Comparison of ENCODE assay signal across 14 cellular contexts in genomic region chr1:29649375-29650040, GRCh38.
DNase-seq lines count a peak whose midpoint lies in the region; FAIRE-seq and TF ChIP-seq lines count a peak whose summit lies in the region.
"Had no signal": no experiment of that assay in that cellular context is flagged by ENCODE, and none has a peak within 500 bp of the region (broad histone marks: within the 10 kb centered on the region; RNA-seq: fewer than 3 reads in every experiment).

No MANE protein-coding gene starts in this region.

- POLR2A ChIA-PET in activated CD4-positive, alpha-beta memory T cell treated with anti-CD3 and anti-CD28 coated beads, Interleukin-2, amount 10 ng/mL, durations not matched to agents 7 days and 5 days (lab: Charles Lee), result no interaction called here
- POLR2A ChIA-PET in activated CD4-positive, alpha-beta memory T cell treated with anti-CD3 and anti-CD28 coated beads for 36 hours (lab: Charles Lee), result no interaction called here

- no peaks in the 10 kb centered on the region for H3K9me3 ChIP-seq in mesenchymal stem cell (ENCODE audit: control insufficient read depth, low read length)
- H3K9me3 ChIP-seq: MG63, upper lobe of left lung had no signal

- no peak overlapping the region for H4K91ac ChIP-seq in mesenchymal stem cell (ENCODE audit: low read length)

- no peaks in the 10 kb centered on the region for H3K27me3 ChIP-seq in bronchial epithelial cell (ENCODE audit: control insufficient read depth, insufficient read depth, low read length)
- H3K27me3 ChIP-seq in mesenchymal stem cell (ENCODE audit: control insufficient read depth in 1 of 2, insufficient read depth in 1 of 2, low read length in 2 of 2), result peaks cover 0 to 24% of the 10 kb centered on the region in 2 experiments
- H3K27me3 ChIP-seq: MG63, upper lobe of left lung had no signal

- no peaks in the 10 kb centered on the region for H3K36me3 Mint-ChIP-seq in activated CD4-positive, alpha-beta memory T cell treated with anti-CD3 and anti-CD28 coated beads, Interleukin-2, amount 10 ng/mL, durations not matched to agents 7 days and 5 days (ENCODE audit: low read depth)
- no peaks in the 10 kb centered on the region for H3K36me3 Mint-ChIP-seq in activated CD4-positive, alpha-beta memory T cell treated with anti-CD3 and anti-CD28 coated beads for 36 hours

- no peak overlapping the region for H3K4ac ChIP-seq in mesenchymal stem cell (ENCODE audit: low read depth in 1 of 2, low read length in 2 of 2)

- no peak overlapping the region for H3K23ac ChIP-seq in mesenchymal stem cell (ENCODE audit: low read length in 2 of 2)

- no peak for TF ChIP-seq CTCF in bronchial epithelial cell (IDR thresholded peaks at IDR 0.05; ENCODE audit: insufficient read depth, low read length, severe bottlenecking)

- intact Hi-C loops in activated CD4-positive, alpha-beta memory T cell treated with anti-CD3 and anti-CD28 coated beads for 36 hours (cut with micrococcal nuclease), result no loop called here

- H3K14ac ChIP-seq in mesenchymal stem cell (ENCODE audit: low read length in 2 of 2), result no peak overlapping the region

- H3K4me2 ChIP-seq in mesenchymal stem cell (ENCODE audit: low read length, poor library complexity, severe bottlenecking), result no peak overlapping the region

- peak; percentile 8 for DNase-seq in activated CD4-positive, alpha-beta memory T cell treated with anti-CD3 and anti-CD28 coated beads, Interleukin-2, amount 10 ng/mL, durations not matched to agents 7 days and 5 days
- no peak for DNase-seq in activated CD4-positive, alpha-beta memory T cell treated with anti-CD3 and anti-CD28 coated beads for 36 hours
- peak; percentile 53 for DNase-seq in NCI-H2196 treated with DMSO at 0.1 percent for 48 hours (lab: John Stamatoyannopoulos, UW; ENCODE audit: unreplicated experiment)
- DNase-seq in bronchial epithelial cell (ENCODE audit: low read depth), result peak; percentile 64
- DNase-seq in ureter (ENCODE audit: low spot score), result peak; percentile 26
- no peak for DNase-seq in NCI-H1417 treated with DMSO at 0.1 percent for 48 hours (lab: John Stamatoyannopoulos, UW)
- DNase-seq in activated CD4-positive, CD25-positive, alpha-beta regulatory T cell (lab: John Stamatoyannopoulos, UW), result no peak
- DNase-seq in mesenchymal stem cell, result no peak
- DNase-seq: left colon, MG63, NCI-H510A treated with DMSO at 0.1 percent for 48 hours had no signal

- no peaks in the 10 kb centered on the region for H3K9me3 Mint-ChIP-seq in activated CD4-positive, alpha-beta memory T cell treated with anti-CD3 and anti-CD28 coated beads, Interleukin-2, amount 10 ng/mL, durations not matched to agents 7 days and 5 days
- no peaks in the 10 kb centered on the region for H3K9me3 Mint-ChIP-seq in activated CD4-positive, alpha-beta memory T cell treated with anti-CD3 and anti-CD28 coated beads for 36 hours
- H3K9me3 Mint-ChIP-seq: neural crest cell had no signal

- H3K27me3 Mint-ChIP-seq in activated CD4-positive, alpha-beta memory T cell treated with anti-CD3 and anti-CD28 coated beads, Interleukin-2, amount 10 ng/mL, durations not matched to agents 7 days and 5 days, result peaks cover 10% of the 10 kb centered on the region
- H3K27me3 Mint-ChIP-seq in activated CD4-positive, alpha-beta memory T cell treated with anti-CD3 and anti-CD28 coated beads for 36 hours, result peaks cover 12% of the 10 kb centered on the region

- H2AK5ac ChIP-seq in mesenchymal stem cell (ENCODE audit: low read length, severe bottlenecking), result no peak overlapping the region

- no peak overlapping the region for H3K4me3 Mint-ChIP-seq in activated CD4-positive, alpha-beta memory T cell treated with anti-CD3 and anti-CD28 coated beads, Interleukin-2, amount 10 ng/mL, durations not matched to agents 7 days and 5 days
- no peak overlapping the region for H3K4me3 Mint-ChIP-seq in activated CD4-positive, alpha-beta memory T cell treated with anti-CD3 and anti-CD28 coated beads for 36 hours
- H3K4me3 Mint-ChIP-seq: neural crest cell had no signal

- CTCF ChIA-PET in activated CD4-positive, alpha-beta memory T cell treated with anti-CD3 and anti-CD28 coated beads, Interleukin-2, amount 10 ng/mL, durations not matched to agents 7 days and 5 days (lab: Charles Lee), result no interaction called here
- CTCF ChIA-PET in activated CD4-positive, alpha-beta memory T cell treated with anti-CD3 and anti-CD28 coated beads for 36 hours (lab: Charles Lee), result no interaction called here

- H3K36me3 ChIP-seq in bronchial epithelial cell (ENCODE audit: control insufficient read depth, insufficient read depth, low read length) (no peaks in the 10 kb centered on the region), mesenchymal stem cell (ENCODE audit: control insufficient read depth in 1 of 2, insufficient read depth in 2 of 2, low read depth in 1 of 2, low read length in 2 of 2) (no peaks in the 10 kb centered on the region)
- H3K36me3 ChIP-seq: MG63, upper lobe of left lung had no signal

- no peak overlapping the region for H2BK12ac ChIP-seq in mesenchymal stem cell (ENCODE audit: low read length in 2 of 2)

- no peak overlapping the region for H3K4me3 ChIP-seq in bronchial epithelial cell (ENCODE audit: low read depth, low read length)
- no peak overlapping the region for H3K4me3 ChIP-seq in mesenchymal stem cell (ENCODE audit: insufficient read depth in 1 of 2, low read depth in 1 of 2, low read length in 2 of 2)
- H3K4me3 ChIP-seq: MG63, upper lobe of left lung had no signal

- 78% methylated on average over 13 of the region's 13 CpGs for WGBS in mesenchymal stem cell

- no peaks in the 10 kb centered on the region for H3K4me1 Mint-ChIP-seq in activated CD4-positive, alpha-beta memory T cell treated with anti-CD3 and anti-CD28 coated beads, Interleukin-2, amount 10 ng/mL, durations not matched to agents 7 days and 5 days
- H3K4me1 Mint-ChIP-seq in activated CD4-positive, alpha-beta memory T cell treated with anti-CD3 and anti-CD28 coated beads for 36 hours (ENCODE audit: low read depth), result no peaks in the 10 kb centered on the region
- H3K4me1 Mint-ChIP-seq: neural crest cell had no signal

- no peak overlapping the region for H2BK15ac ChIP-seq in mesenchymal stem cell (ENCODE audit: low read depth, poor library complexity, severe bottlenecking)

- no peak overlapping the region for H3K18ac ChIP-seq in mesenchymal stem cell (ENCODE audit: low read depth in 1 of 2, low read length in 2 of 2)

- no peak overlapping the region for H4K8ac ChIP-seq in mesenchymal stem cell (ENCODE audit: low read length)

- H2AFZ ChIP-seq in mesenchymal stem cell (ENCODE audit: low read depth, low read length), result no peak overlapping the region

- no peak overlapping the region for H3K27ac ChIP-seq in mesenchymal stem cell (ENCODE audit: low read length, poor library complexity, severe bottlenecking)
- H3K27ac ChIP-seq: upper lobe of left lung had no signal

- H3K27ac Mint-ChIP-seq in activated CD4-positive, alpha-beta memory T cell treated with anti-CD3 and anti-CD28 coated beads, Interleukin-2, amount 10 ng/mL, durations not matched to agents 7 days and 5 days, result no peak overlapping the region
- H3K27ac Mint-ChIP-seq in activated CD4-positive, alpha-beta memory T cell treated with anti-CD3 and anti-CD28 coated beads for 36 hours, result no peak overlapping the region

- H3K79me1 ChIP-seq in mesenchymal stem cell (replicated peaks; ENCODE audit: low read length, poor library complexity, severe bottlenecking), result no peaks in the 10 kb centered on the region

- H3K9ac ChIP-seq in mesenchymal stem cell (ENCODE audit: low read length), result no peak overlapping the region

- H2BK5ac ChIP-seq in mesenchymal stem cell (ENCODE audit: low read depth, low read length, poor library complexity, severe bottlenecking), result no peak overlapping the region

- peaks cover 8% of the 10 kb centered on the region for H3K4me1 ChIP-seq in mesenchymal stem cell (ENCODE audit: control insufficient read depth, insufficient read depth, low read depth, low read length)
- H3K4me1 ChIP-seq: upper lobe of left lung had no signal

- no peak for FAIRE-seq in bronchial epithelial cell (lab: Jason Lieb, UNC)
- FAIRE-seq: GM18507 had no signal

- H2BK120ac ChIP-seq in mesenchymal stem cell (ENCODE audit: low read depth, low read length), result no peak overlapping the region

Comparison
In these comparisons a context has a peak if more than half of its experiments do, and no peak if none do; other contexts are left out.
1. DNase-seq: peak in activated CD4-positive, alpha-beta memory T cell treated with anti-CD3 and anti-CD28 coated beads, Interleukin-2, amount 10 ng/mL, durations not matched to agents 7 days and 5 days (single experiment), NCI-H2196 treated with DMSO at 0.1 percent for 48 hours (single experiment), bronchial epithelial cell (single experiment) and ureter (single experiment); none in activated CD4-positive, alpha-beta memory T cell treated with anti-CD3 and anti-CD28 coated beads for 36 hours (single experiment), NCI-H1417 treated with DMSO at 0.1 percent for 48 hours (single experiment), activated CD4-positive, CD25-positive, alpha-beta regulatory T cell (0 of 4) and mesenchymal stem cell (single experiment).